In the genomic region with DNA sequence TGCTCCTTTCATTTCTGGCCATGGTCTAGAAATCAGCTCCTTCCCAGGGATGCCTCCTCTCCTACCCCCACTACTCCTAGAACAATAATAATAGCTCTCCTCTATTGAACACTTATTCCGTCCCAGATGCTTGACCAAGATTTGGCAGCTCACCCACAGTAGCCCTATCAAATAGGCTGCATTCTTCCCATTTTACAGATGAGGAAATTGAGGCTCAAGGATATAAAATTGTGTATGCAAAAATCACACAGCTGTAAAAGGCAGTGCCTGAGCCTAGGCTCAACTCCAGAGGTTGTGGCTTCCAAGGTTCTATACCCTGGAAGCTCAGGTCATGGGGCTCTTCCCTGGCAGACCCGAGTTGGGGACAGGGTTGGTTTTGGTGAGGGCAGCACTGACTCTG, we compare ENCODE assay signal across 20 cellular contexts.
"Had no signal": no experiment of that assay in that cellular context is flagged by ENCODE, and none has a peak within 500 bp of the region (broad histone marks: within the 10 kb centered on the region; RNA-seq: fewer than 3 reads in every experiment).

No MANE protein-coding gene starts in this region.

- H3K4me1 ChIP-seq: psoas muscle, vagina had no signal

- H3K36me3 Mint-ChIP-seq: immature natural killer cell had no signal

- DNase-seq: activated CD4-positive, alpha-beta T cell treated with anti-CD3 and anti-CD28 coated beads for 4 hours; activated CD4-positive, alpha-beta T cell treated with anti-CD3 and anti-CD28 coated beads, Interleukin-2, amount 50 U/mL, for 4 hours; activated CD4-positive, CD25-positive, alpha-beta regulatory T cell; activated CD8-positive, alpha-beta memory T cell treated with anti-CD3 and anti-CD28 coated beads for 24 hours; activated gamma-delta T cell treated with Interleukin-2 at 50 U/mL for 16 hours; activated naive CD4-positive, alpha-beta T cell treated with anti-CD3 and anti-CD28 coated beads, Interleukin-2, amount 50 U/mL, for 16 hours; caudate nucleus; endodermal cell; foreskin fibroblast; heart left ventricle; hypothalamus; immature natural killer cell; nephron progenitor cell; occipital lobe; psoas muscle; stimulated activated naive CD4-positive, alpha-beta T cell had no signal

- H3K27ac ChIP-seq: parathyroid adenoma, psoas muscle, vagina had no signal

- H3K27ac Mint-ChIP-seq: activated T-helper 1 cell treated with anti-CD3 and anti-CD28 coated beads, Interleukin-12 subunit alpha, Interleukin-12 subunit beta, Interleukin-2, Interleukin-4 antibody, amounts not matched to agents 30 ng/mL and 10 ng/mL and 1 ng/mL, durations not matched to agents 14 hours and 24 hours and 36 hours; nephron progenitor cell had no signal

- H3K9me3 Mint-ChIP-seq: activated T-helper 1 cell treated with anti-CD3 and anti-CD28 coated beads, Interleukin-12 subunit alpha, Interleukin-12 subunit beta, Interleukin-2, Interleukin-4 antibody, amounts not matched to agents 30 ng/mL and 10 ng/mL and 1 ng/mL, durations not matched to agents 14 hours and 24 hours and 36 hours; endodermal cell; immature natural killer cell; nephron progenitor cell had no signal

- H3K9me3 ChIP-seq: heart left ventricle, mucosa of descending colon, psoas muscle, vagina had no signal

- H3K36me3 ChIP-seq: heart left ventricle, vagina had no signal

- H3K4me3 Mint-ChIP-seq: activated T-helper 1 cell treated with anti-CD3 and anti-CD28 coated beads, Interleukin-12 subunit alpha, Interleukin-12 subunit beta, Interleukin-2, Interleukin-4 antibody, amounts not matched to agents 30 ng/mL and 10 ng/mL and 1 ng/mL, durations not matched to agents 14 hours and 24 hours and 36 hours; endodermal cell; immature natural killer cell had no signal

- H3K27me3 ChIP-seq: vagina had no signal

- H3K4me3 ChIP-seq: heart left ventricle, mucosa of descending colon, psoas muscle, vagina had no signal

- H2AFZ ChIP-seq: parathyroid adenoma had no signal

- H3K9ac ChIP-seq: parathyroid adenoma had no signal
